In genomic region chr3:87350367-87351199, GRCh38 we compare ENCODE assay signal across 8 cellular contexts.
DNase-seq lines count a peak whose midpoint lies in the region; ATAC-seq and TF ChIP-seq lines count a peak whose summit lies in the region.

No MANE protein-coding gene starts in this region.

- H3K4me3 ChIP-seq in cardiac fibroblast (replicated peaks in 1 of 2; ENCODE audit: low read depth in 2 of 2, low read length in 2 of 2) (no peak overlapping the region), tibial nerve (no peak overlapping the region)

- peaks cover 6% of the 10 kb centered on the region for H3K27me3 Mint-ChIP-seq in activated CD4-positive, alpha-beta T cell treated with anti-CD3 and anti-CD28 coated beads, Interleukin-2, amount 10 ng/mL, durations not matched to agents 7 days and 5 days

- POLR2A ChIA-PET in activated CD4-positive, alpha-beta T cell treated with anti-CD3 and anti-CD28 coated beads, Interleukin-2, amount 10 ng/mL, durations not matched to agents 7 days and 5 days (lab: Charles Lee) = no interaction called here

- peak; percentile 35 for DNase-seq in activated CD4-positive, alpha-beta T cell treated with anti-CD3 and anti-CD28 coated beads, Interleukin-2, amount 10 ng/mL, durations not matched to agents 7 days and 5 days
- no peak for DNase-seq in activated CD4-positive, alpha-beta T cell treated with anti-CD3 and anti-CD28 coated beads for 1 hour
- DNase-seq in NOMO-1 treated with DMSO at 0.1 percent for 48 hours (lab: John Stamatoyannopoulos, UW; ENCODE audit: unreplicated experiment) (peak; percentile 61), cardiac fibroblast (ENCODE audit: low read depth in 2 of 2) (peak; percentile 65 to 71), kidney glomerular epithelial cell (lab: John Stamatoyannopoulos, UW) (peak; percentile 77), tibial nerve (ENCODE audit: low spot score in 2 of 2) (no peak)

- no peaks in the 10 kb centered on the region for H3K36me3 ChIP-seq in tibial nerve

- no peaks in the 10 kb centered on the region for H3K9me3 Mint-ChIP-seq in activated CD4-positive, alpha-beta T cell treated with anti-CD3 and anti-CD28 coated beads, Interleukin-2, amount 10 ng/mL, durations not matched to agents 7 days and 5 days

- ATAC-seq in GM19452 (IDR thresholded peaks at IDR 0.05; ENCODE audit: unreplicated experiment) (peak; percentile 99), HG03342 (IDR thresholded peaks at IDR 0.05; ENCODE audit: unreplicated experiment) (peak; percentile 98)

- no peaks in the 10 kb centered on the region for H3K4me1 Mint-ChIP-seq in activated CD4-positive, alpha-beta T cell treated with anti-CD3 and anti-CD28 coated beads, Interleukin-2, amount 10 ng/mL, durations not matched to agents 7 days and 5 days

- H3K36me3 Mint-ChIP-seq in activated CD4-positive, alpha-beta T cell treated with anti-CD3 and anti-CD28 coated beads, Interleukin-2, amount 10 ng/mL, durations not matched to agents 7 days and 5 days (ENCODE audit: low read depth) = no peaks in the 10 kb centered on the region

- TF ChIP-seq POLR2A in tibial nerve (IDR thresholded peaks at IDR 0.05) = no peak

- H3K27ac Mint-ChIP-seq in activated CD4-positive, alpha-beta T cell treated with anti-CD3 and anti-CD28 coated beads, Interleukin-2, amount 10 ng/mL, durations not matched to agents 7 days and 5 days = no peak overlapping the region

- H3K4me1 ChIP-seq in tibial nerve = peaks cover 0 to 5% (median 0%) of the 10 kb centered on the region in 4 donors

- CTCF ChIA-PET in activated CD4-positive, alpha-beta T cell treated with anti-CD3 and anti-CD28 coated beads, Interleukin-2, amount 10 ng/mL, durations not matched to agents 7 days and 5 days (lab: Charles Lee) = interaction anchor here (0.8 to 1.4 kb wide), 4 partner anchors 11 to 20 kb away, joined by 4 to 5 read pairs (median 4); no protein-coding TSS in a partner anchor

- H3K4me3 Mint-ChIP-seq in activated CD4-positive, alpha-beta T cell treated with anti-CD3 and anti-CD28 coated beads, Interleukin-2, amount 10 ng/mL, durations not matched to agents 7 days and 5 days = no peak overlapping the region

- H3K9me3 ChIP-seq in tibial nerve = no peaks in the 10 kb centered on the region

- no peak overlapping the region for H3K27ac ChIP-seq in tibial nerve

- no peaks in the 10 kb centered on the region for H3K27me3 ChIP-seq in tibial nerve

- no peak for TF ChIP-seq EP300 in tibial nerve (IDR thresholded peaks at IDR 0.05)

- TF ChIP-seq CTCF in cardiac fibroblast (IDR thresholded peaks at IDR 0.05; ENCODE audit: low read depth, low read length) (peak; percentile 83), tibial nerve (IDR thresholded peaks at IDR 0.05) (peak; percentile 58 to 89 (median 80))

- 21% methylated on average over 9 of the region's 9 CpGs for WGBS in tibial nerve, 2 donors

Comparison
In these comparisons a context has a peak if more than half of its experiments do, and no peak if none do; other contexts are left out.
1. DNase-seq: peak in activated CD4-positive, alpha-beta T cell treated with anti-CD3 and anti-CD28 coated beads, Interleukin-2, amount 10 ng/mL, durations not matched to agents 7 days and 5 days (single experiment), NOMO-1 treated with DMSO at 0.1 percent for 48 hours (single experiment), cardiac fibroblast (2 of 2) and kidney glomerular epithelial cell (single experiment); none in activated CD4-positive, alpha-beta T cell treated with anti-CD3 and anti-CD28 coated beads for 1 hour (single experiment) and tibial nerve (0 of 2).